In the genomic region with DNA sequence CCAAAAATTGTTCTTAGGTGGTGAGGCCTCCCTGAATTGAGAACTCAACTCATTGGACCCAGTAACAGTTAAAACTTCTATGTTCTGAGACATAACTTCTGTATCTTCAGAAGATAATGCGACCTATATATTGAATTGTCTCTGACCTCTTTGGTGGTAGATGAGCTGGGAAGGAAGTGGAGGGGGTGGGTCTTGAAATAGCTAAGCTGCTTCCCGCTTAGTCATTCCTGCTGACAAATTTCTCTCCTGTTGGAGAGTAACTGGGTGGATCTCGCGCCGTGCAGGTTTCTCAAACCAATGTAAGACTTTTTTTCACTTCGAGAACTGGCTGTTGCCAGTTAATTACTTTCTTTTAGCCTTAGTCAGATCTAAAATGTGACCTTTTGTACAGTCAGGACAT, we compare ENCODE assay signal across 10 cellular contexts.
DNase-seq lines count a peak whose midpoint lies in the region; ATAC-seq, FAIRE-seq and TF ChIP-seq lines count a peak whose summit lies in the region.
"Had no signal": no experiment of that assay in that cellular context is flagged by ENCODE, and none has a peak within 500 bp of the region (broad histone marks: within the 10 kb centered on the region; RNA-seq: fewer than 3 reads in every experiment).

No MANE protein-coding gene starts in this region.

- 0% methylated on average over 6 of the region's 6 CpGs for WGBS in K562 (ENCODE audit: insufficient coverage, low coverage, missing lambda C conversion rate)

- 0 out of 2 replicates have a peak, but pooled peaks have one; percentile 50 for TF ChIP-seq POLR2A in K562 (conservative IDR thresholded peaks at IDR 0.05)

- no TSS peak for BruUV-seq in K562 (replicated peaks; lab: Mats Ljungman, UMichigan)

- H3K4me2 ChIP-seq in K562 (ENCODE audit: insufficient read depth, low read length) = peak overlapping the region; percentile 61

- no peaks in the 10 kb centered on the region for H3K9me3 ChIP-seq in K562 (replicated peaks; ENCODE audit: control insufficient read depth, insufficient read depth, low read depth, low read length)

- POLR2A ChIA-PET in K562 (lab: Yijun Ruan, JAX) = interaction anchor here (0.7 to 0.9 kb wide), 3 partner anchors 16 to 57 kb away, joined by 3 to 5 read pairs (median 3); no protein-coding TSS in a partner anchor

- H4K20me1 ChIP-seq in K562 (replicated peaks; ENCODE audit: control insufficient read depth, insufficient read depth, low read length) = no peaks in the 10 kb centered on the region

- no peaks in the 10 kb centered on the region for H3K27me3 ChIP-seq in K562 (ENCODE audit: control insufficient read depth in 2 of 2, insufficient read depth in 2 of 2, low read length in 2 of 2)

- DNase-seq in DMS53 (lab: John Stamatoyannopoulos, UW) (peak; percentile 30), DMS53 treated with DMSO at 0.1 percent for 48 hours (lab: John Stamatoyannopoulos, UW; ENCODE audit: unreplicated experiment) (no peak), HTR-8/SVneo (ENCODE audit: insufficient read length, low spot score) (peak; percentile 53), K562 (ENCODE audit: extremely low read depth in 1 of 4, low spot score in 3 of 4) (peak; percentile 54 to 94 (median 68)), left lobe of liver (ENCODE audit: low spot score) (no peak), NCI-H2171 (lab: John Stamatoyannopoulos, UW) (no peak)
- DNase-seq in stimulated activated CD4-positive, alpha-beta T cell treated with anti-CD3 and anti-CD28 coated beads, Interleukin-4, amount 100 ng/mL, for 1 hour = no peak
- DNase-seq: NCI-H1092 treated with DMSO at 0.1 percent for 48 hours had no signal

- no peaks in the 10 kb centered on the region for H3K9me1 ChIP-seq in K562 (ENCODE audit: control insufficient read depth, insufficient read depth, low read length)

- H3K36me3 ChIP-seq in K562 (ENCODE audit: control insufficient read depth, insufficient read depth, low read length) = peaks cover 8% of the 10 kb centered on the region; the same call in 2 of the 3 replicates

- CTCF ChIA-PET in K562 (lab: Yijun Ruan, JAX; ENCODE audit: low intra/inter-chr PET ratio) = no interaction called here

- intact Hi-C loops in K562 (cut with micrococcal nuclease) = no loop called here

- no peak for TF ChIP-seq CTCF in K562 (IDR thresholded peaks at IDR 0.05 in 2 of 3, conservative IDR thresholded peaks at IDR 0.05 in 1 of 3; ENCODE audit: insufficient read depth in 2 of 3, low read depth in 1 of 3, low read length in 3 of 3)

- 0 out of 3 replicates have a peak, but pooled peaks cover 6% of the 10 kb centered on the region for H3K79me2 ChIP-seq in K562 (ENCODE audit: control insufficient read depth, insufficient read depth, low read length)

- peak overlapping the region; percentile 66 for H2AFZ ChIP-seq in K562 (ENCODE audit: low read depth, low read length)

- peak; percentile 91 for ATAC-seq in K562
- ATAC-seq in left lobe of liver = peak; percentile 38
- no peak for ATAC-seq in GM21528 (IDR thresholded peaks at IDR 0.05; ENCODE audit: low FRiP score, unreplicated experiment)

- peaks cover 7 to 41% of the 10 kb centered on the region in 2 experiments; a peak in 4 of 5 replicates for H3K4me1 ChIP-seq in K562 (replicated peaks in 1 of 2; ENCODE audit: control insufficient read depth in 2 of 2, insufficient read depth in 2 of 2, low read length in 2 of 2)

- no peak overlapping the region for H3K4me3 ChIP-seq in K562

- peak; percentile 82 for TF ChIP-seq EP300 in K562 (IDR thresholded peaks at IDR 0.05; ENCODE audit: low read length)

- in situ Hi-C loops in K562 (cut with MboI) = no loop called here

- FAIRE-seq in HTR-8/SVneo (lab: Jason Lieb, UNC) (no peak), K562 (lab: Jason Lieb, UNC) (peak; percentile 95)

- peak overlapping the region in 1 of 2 experiments; percentile 64; a peak in 2 of 4 replicates for H3K9ac ChIP-seq in K562 (ENCODE audit: insufficient read depth in 1 of 2, low read depth in 2 of 2, low read length in 2 of 2)

- no peak for TF ChIP-seq RAD21 in K562 (CRISPR knock-in tag; conservative IDR thresholded peaks at IDR 0.05 in 1 of 2, IDR thresholded peaks at IDR 0.05 in 1 of 2)

- H3K27ac ChIP-seq in K562 (ENCODE audit: extremely low read depth, low read depth, low read length) = peak overlapping the region; percentile 94
- H3K27ac ChIP-seq: 22Rv1 had no signal

TF ChIP-seq in K562, 482 proteins besides CTCF, POLR2A, EP300 and RAD21 (continues in another document):
- TF ChIP-seq, protein P1, sequence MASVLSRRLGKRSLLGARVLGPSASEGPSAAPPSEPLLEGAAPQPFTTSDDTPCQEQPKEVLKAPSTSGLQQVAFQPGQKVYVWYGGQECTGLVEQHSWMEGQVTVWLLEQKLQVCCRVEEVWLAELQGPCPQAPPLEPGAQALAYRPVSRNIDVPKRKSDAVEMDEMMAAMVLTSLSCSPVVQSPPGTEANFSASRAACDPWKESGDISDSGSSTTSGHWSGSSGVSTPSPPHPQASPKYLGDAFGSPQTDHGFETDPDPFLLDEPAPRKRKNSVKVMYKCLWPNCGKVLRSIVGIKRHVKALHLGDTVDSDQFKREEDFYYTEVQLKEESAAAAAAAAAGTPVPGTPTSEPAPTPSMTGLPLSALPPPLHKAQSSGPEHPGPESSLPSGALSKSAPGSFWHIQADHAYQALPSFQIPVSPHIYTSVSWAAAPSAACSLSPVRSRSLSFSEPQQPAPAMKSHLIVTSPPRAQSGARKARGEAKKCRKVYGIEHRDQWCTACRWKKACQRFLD (CRISPR knock-in tag; IDR thresholded peaks at IDR 0.05) = no peak
- TF ChIP-seq XRCC3 (IDR thresholded peaks at IDR 0.05) = no peak
- peak in 1 of 2 experiments; percentile 60; a peak in 2 of 4 replicates for TF ChIP-seq TBL1XR1 (IDR thresholded peaks at IDR 0.05; ENCODE audit: low read length in 2 of 2)
- no peak for TF ChIP-seq LARP7 (IDR thresholded peaks at IDR 0.05)
- TF ChIP-seq ASH1L (IDR thresholded peaks at IDR 0.05; ENCODE audit: borderline replicate concordance, low read depth, partially characterized antibody) = no peak
- TF ChIP-seq, protein P2, sequence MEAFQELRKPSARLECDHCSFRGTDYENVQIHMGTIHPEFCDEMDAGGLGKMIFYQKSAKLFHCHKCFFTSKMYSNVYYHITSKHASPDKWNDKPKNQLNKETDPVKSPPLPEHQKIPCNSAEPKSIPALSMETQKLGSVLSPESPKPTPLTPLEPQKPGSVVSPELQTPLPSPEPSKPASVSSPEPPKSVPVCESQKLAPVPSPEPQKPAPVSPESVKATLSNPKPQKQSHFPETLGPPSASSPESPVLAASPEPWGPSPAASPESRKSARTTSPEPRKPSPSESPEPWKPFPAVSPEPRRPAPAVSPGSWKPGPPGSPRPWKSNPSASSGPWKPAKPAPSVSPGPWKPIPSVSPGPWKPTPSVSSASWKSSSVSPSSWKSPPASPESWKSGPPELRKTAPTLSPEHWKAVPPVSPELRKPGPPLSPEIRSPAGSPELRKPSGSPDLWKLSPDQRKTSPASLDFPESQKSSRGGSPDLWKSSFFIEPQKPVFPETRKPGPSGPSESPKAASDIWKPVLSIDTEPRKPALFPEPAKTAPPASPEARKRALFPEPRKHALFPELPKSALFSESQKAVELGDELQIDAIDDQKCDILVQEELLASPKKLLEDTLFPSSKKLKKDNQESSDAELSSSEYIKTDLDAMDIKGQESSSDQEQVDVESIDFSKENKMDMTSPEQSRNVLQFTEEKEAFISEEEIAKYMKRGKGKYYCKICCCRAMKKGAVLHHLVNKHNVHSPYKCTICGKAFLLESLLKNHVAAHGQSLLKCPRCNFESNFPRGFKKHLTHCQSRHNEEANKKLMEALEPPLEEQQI (IDR thresholded peaks at IDR 0.05) = peak; percentile 52; the same call in 1 of the 2 replicates
- 0 out of 2 replicates have a peak, but pooled peaks have one; percentile 19 for TF ChIP-seq NBN (IDR thresholded peaks at IDR 0.05; ENCODE audit: low read depth)
- TF ChIP-seq TGIF2 (CRISPR knock-in tag; IDR thresholded peaks at IDR 0.05) = no peak
- TF ChIP-seq, protein P3, sequence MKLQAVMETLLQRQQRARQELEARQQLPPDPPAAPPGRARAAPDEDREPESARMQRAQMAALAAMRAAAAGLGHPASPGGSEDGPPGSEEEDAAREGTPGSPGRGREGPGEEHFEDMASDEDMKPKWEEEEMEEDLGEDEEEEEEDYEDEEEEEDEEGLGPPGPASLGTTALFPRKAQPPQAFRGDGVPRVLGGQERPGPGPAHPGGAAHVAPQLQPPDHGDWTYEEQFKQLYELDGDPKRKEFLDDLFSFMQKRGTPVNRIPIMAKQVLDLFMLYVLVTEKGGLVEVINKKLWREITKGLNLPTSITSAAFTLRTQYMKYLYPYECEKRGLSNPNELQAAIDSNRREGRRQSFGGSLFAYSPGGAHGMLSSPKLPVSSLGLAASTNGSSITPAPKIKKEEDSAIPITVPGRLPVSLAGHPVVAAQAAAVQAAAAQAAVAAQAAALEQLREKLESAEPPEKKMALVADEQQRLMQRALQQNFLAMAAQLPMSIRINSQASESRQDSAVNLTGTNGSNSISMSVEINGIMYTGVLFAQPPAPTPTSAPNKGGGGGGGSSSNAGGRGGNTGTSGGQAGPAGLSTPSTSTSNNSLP (IDR thresholded peaks at IDR 0.05; ENCODE audit: borderline replicate concordance, low read depth, low read length) = 0 out of 2 replicates have a peak, but pooled peaks have one; percentile 40
- TF ChIP-seq, protein P4, sequence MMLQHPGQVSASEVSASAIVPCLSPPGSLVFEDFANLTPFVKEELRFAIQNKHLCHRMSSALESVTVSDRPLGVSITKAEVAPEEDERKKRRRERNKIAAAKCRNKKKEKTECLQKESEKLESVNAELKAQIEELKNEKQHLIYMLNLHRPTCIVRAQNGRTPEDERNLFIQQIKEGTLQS (IDR thresholded peaks at IDR 0.05) = peak; percentile 66
- TF ChIP-seq, protein P4 (CRISPR knock-in tag; conservative IDR thresholded peaks at IDR 0.05) = no peak
- TF ChIP-seq, protein P5, sequence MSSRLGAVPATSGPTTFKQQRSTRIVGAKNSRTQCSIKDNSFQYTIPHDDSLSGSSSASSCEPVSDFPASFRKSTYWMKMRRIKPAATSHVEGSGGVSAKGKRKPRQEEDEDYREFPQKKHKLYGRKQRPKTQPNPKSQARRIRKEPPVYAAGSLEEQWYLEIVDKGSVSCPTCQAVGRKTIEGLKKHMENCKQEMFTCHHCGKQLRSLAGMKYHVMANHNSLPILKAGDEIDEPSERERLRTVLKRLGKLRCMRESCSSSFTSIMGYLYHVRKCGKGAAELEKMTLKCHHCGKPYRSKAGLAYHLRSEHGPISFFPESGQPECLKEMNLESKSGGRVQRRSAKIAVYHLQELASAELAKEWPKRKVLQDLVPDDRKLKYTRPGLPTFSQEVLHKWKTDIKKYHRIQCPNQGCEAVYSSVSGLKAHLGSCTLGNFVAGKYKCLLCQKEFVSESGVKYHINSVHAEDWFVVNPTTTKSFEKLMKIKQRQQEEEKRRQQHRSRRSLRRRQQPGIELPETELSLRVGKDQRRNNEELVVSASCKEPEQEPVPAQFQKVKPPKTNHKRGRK (tag; IDR thresholded peaks at IDR 0.05) = no peak
- 0 out of 2 replicates have a peak, but pooled peaks have one; percentile 25 for TF ChIP-seq SOX6 (IDR thresholded peaks at IDR 0.05)

Comparison
In these comparisons a context has a peak if more than half of its experiments do, and no peak if none do; other contexts are left out.
1. DNase-seq: peak in DMS53 (single experiment), HTR-8/SVneo (single experiment) and K562 (4 of 4); none in DMS53 treated with DMSO at 0.1 percent for 48 hours (single experiment), left lobe of liver (single experiment), NCI-H2171 (single experiment) and stimulated activated CD4-positive, alpha-beta T cell treated with anti-CD3 and anti-CD28 coated beads, Interleukin-4, amount 100 ng/mL, for 1 hour (single experiment).